ENCODE assay signal across 13 cellular contexts in genomic region chr4:77927991-77928925, GRCh38.
A peak's percentile ranks its signal among the peaks of the same experiment; 100 is the strongest.
DNase-seq lines count a peak whose midpoint lies in the region; ATAC-seq, FAIRE-seq and TF ChIP-seq lines count a peak whose summit lies in the region.
"Had no signal": no experiment of that assay in that cellular context is flagged by ENCODE, and none has a peak within 500 bp of the region (broad histone marks: within the 10 kb centered on the region; RNA-seq: fewer than 3 reads in every experiment).

No MANE protein-coding gene starts in this region.

- no peaks in the 10 kb centered on the region for H3K27me3 Mint-ChIP-seq in HFFc6 (ENCODE audit: insufficient read depth)
- H3K27me3 Mint-ChIP-seq: activated naive CD4-positive, alpha-beta T cell treated with anti-CD3 and anti-CD28 coated beads, Interleukin-2, amount 50 U/mL, for 24 hours had no signal

- H3K36me3 ChIP-seq in H7 (replicated peaks; ENCODE audit: control insufficient read depth, insufficient read depth, low read length), result no peaks in the 10 kb centered on the region; the same call in 1 of the 2 replicates

- peaks cover 43% of the 10 kb centered on the region for H3K4me1 Mint-ChIP-seq in HFFc6 (ENCODE audit: low read depth)
- H3K4me1 Mint-ChIP-seq: activated naive CD4-positive, alpha-beta T cell treated with anti-CD3 and anti-CD28 coated beads, Interleukin-2, amount 50 U/mL, for 24 hours had no signal

- DNase-seq in HFFc6 (no peak), RPMI7951 (ENCODE audit: low read depth) (peak; percentile 4), foreskin fibroblast (peak; percentile 60 to 77), H7 (no peak), GM12891 (ENCODE audit: insufficient read length, low spot score) (no peak)
- DNase-seq in activated CD4-positive, alpha-beta T cell treated with anti-CD3 and anti-CD28 coated beads, Interleukin-2, amount 50 U/mL, for 48 hours, result no peak
- DNase-seq: activated CD4-positive, alpha-beta T cell treated with anti-CD3 and anti-CD28 coated beads, Interleukin-2, amount 50 U/mL, for 1 hour; psoas muscle had no signal

- no peak for TF ChIP-seq CTCF in 22Rv1 (IDR thresholded peaks at IDR 0.05)
- TF ChIP-seq CTCF in HFFc6 (IDR thresholded peaks at IDR 0.05), result no peak
- TF ChIP-seq CTCF in foreskin fibroblast (IDR thresholded peaks at IDR 0.05; ENCODE audit: low read depth, low read length), result no peak

- no peak for FAIRE-seq in GM12891 (lab: Jason Lieb, UNC)

- H3K27me3 ChIP-seq in H7 (ENCODE audit: control insufficient read depth, insufficient read depth, low read length), result no peaks in the 10 kb centered on the region

- peaks cover 7% of the 10 kb centered on the region; the same call in 1 of the 2 replicates for H3K9me3 Mint-ChIP-seq in HFFc6
- H3K9me3 Mint-ChIP-seq: activated naive CD4-positive, alpha-beta T cell treated with anti-CD3 and anti-CD28 coated beads, Interleukin-2, amount 50 U/mL, for 24 hours had no signal

- no peak overlapping the region for H3K4me3 ChIP-seq in foreskin fibroblast (ENCODE audit: low read depth in 1 of 2, low read length in 2 of 2)
- H3K4me3 ChIP-seq in H7 (ENCODE audit: insufficient read depth, low read depth, low read length), result no peak overlapping the region
- H3K4me3 ChIP-seq: K562, psoas muscle had no signal

- no peak for TF ChIP-seq POLR2A in GM12891 (IDR thresholded peaks at IDR 0.05; ENCODE audit: low read depth, low read length)

- peaks cover 43% of the 10 kb centered on the region for H3K36me3 Mint-ChIP-seq in HFFc6 (ENCODE audit: low read depth)

- H3K27ac ChIP-seq in 22Rv1, result peak overlapping the region; percentile 66
- H3K27ac ChIP-seq: psoas muscle had no signal

- 0 out of 2 replicates have a peak overlapping the region, but pooled peaks have one; percentile 13 for H3K27ac Mint-ChIP-seq in HFFc6
- H3K27ac Mint-ChIP-seq: activated naive CD4-positive, alpha-beta T cell treated with anti-CD3 and anti-CD28 coated beads, Interleukin-2, amount 50 U/mL, for 24 hours had no signal

- H3K4me3 Mint-ChIP-seq in HFFc6, result no peak overlapping the region
- H3K4me3 Mint-ChIP-seq: activated naive CD4-positive, alpha-beta T cell treated with anti-CD3 and anti-CD28 coated beads, Interleukin-2, amount 50 U/mL, for 24 hours had no signal

- ATAC-seq in HG03442 (IDR thresholded peaks at IDR 0.05; ENCODE audit: unreplicated experiment), result no peak
- ATAC-seq: K562, Panc1, psoas muscle had no signal

TF ChIP-seq in GM12891, 5 proteins besides CTCF, POLR2A, EP300 and RAD21:
- TF ChIP-seq POU2F2 (IDR thresholded peaks at IDR 0.05; ENCODE audit: low read depth, low read length) (no peak), SPI1 (IDR thresholded peaks at IDR 0.05; ENCODE audit: low read depth, low read length) (no peak), POLR2AphosphoS5 (IDR thresholded peaks at IDR 0.05; ENCODE audit: low read depth, low read length) (no peak), TAF1 (IDR thresholded peaks at IDR 0.05; ENCODE audit: low read depth, low read length) (no peak), PAX5 (IDR thresholded peaks at IDR 0.05; ENCODE audit: insufficient read depth, low read length, severe bottlenecking) (no peak)

Comparison
In these comparisons a context has a peak if more than half of its experiments do, and no peak if none do; other contexts are left out.
1. DNase-seq: peak in RPMI7951 (single experiment) and foreskin fibroblast (2 of 2); none in HFFc6 (single experiment), H7 (single experiment), activated CD4-positive, alpha-beta T cell treated with anti-CD3 and anti-CD28 coated beads, Interleukin-2, amount 50 U/mL, for 48 hours (0 of 2) and GM12891 (single experiment).